ENCODE assay signal across 12 cellular contexts in genomic region chr13:47933688-47934011, GRCh38.
DNase-seq lines count a peak whose midpoint lies in the region; ATAC-seq and TF ChIP-seq lines count a peak whose summit lies in the region.
"Had no signal": no experiment of that assay in that cellular context is flagged by ENCODE, and none has a peak within 500 bp of the region (broad histone marks: within the 10 kb centered on the region; RNA-seq: fewer than 3 reads in every experiment).

No MANE protein-coding gene starts in this region.

- H3K27me3 ChIP-seq in left ventricle myocardium inferior (ENCODE audit: low read depth) (no peaks in the 10 kb centered on the region), Peyer's patch (no peaks in the 10 kb centered on the region)
- H3K27me3 ChIP-seq: spleen had no signal

- H3K9me3 Mint-ChIP-seq in dendritic cell treated with granulocyte-macrophage colony-stimulating factor and Interleukin-4, amounts not matched to agents 40 ng/mL and 50 ng/mL, for 4 days, result no peaks in the 10 kb centered on the region
- no peaks in the 10 kb centered on the region for H3K9me3 Mint-ChIP-seq in stimulated activated effector memory CD8-positive, alpha-beta T cell treated with anti-CD3 and anti-CD28 coated beads, Interleukin-12 subunit alpha, Interleukin-12 subunit beta, amount 100 ng/mL, for 72 hours
- H3K9me3 Mint-ChIP-seq: activated naive CD4-positive, alpha-beta T cell treated with anti-CD3 and anti-CD28 coated beads, Interleukin-2, amount 50 U/mL, for 72 hours had no signal

- peak; percentile 19 for ATAC-seq in stimulated activated effector memory CD8-positive, alpha-beta T cell treated with anti-CD3 and anti-CD28 coated beads, Interleukin-12 subunit alpha, Interleukin-12 subunit beta, amount 100 ng/mL, for 72 hours

- peak overlapping the region; percentile 61 for H3K27ac Mint-ChIP-seq in dendritic cell treated with granulocyte-macrophage colony-stimulating factor and Interleukin-4, amounts not matched to agents 40 ng/mL and 50 ng/mL, for 4 days
- H3K27ac Mint-ChIP-seq in stimulated activated effector memory CD8-positive, alpha-beta T cell treated with anti-CD3 and anti-CD28 coated beads, Interleukin-12 subunit alpha, Interleukin-12 subunit beta, amount 100 ng/mL, for 72 hours, result no peak overlapping the region
- H3K27ac Mint-ChIP-seq: activated naive CD4-positive, alpha-beta T cell treated with anti-CD3 and anti-CD28 coated beads, Interleukin-2, amount 50 U/mL, for 72 hours had no signal

- peaks cover 14% of the 10 kb centered on the region for H3K36me3 ChIP-seq in left ventricle myocardium inferior
- H3K36me3 ChIP-seq in Peyer's patch, result no peaks in the 10 kb centered on the region

- H3K4me1 ChIP-seq in left ventricle myocardium inferior (peaks cover 9% of the 10 kb centered on the region), Peyer's patch (no peaks in the 10 kb centered on the region)
- H3K4me1 ChIP-seq: spleen had no signal

- no peaks in the 10 kb centered on the region for H3K27me3 Mint-ChIP-seq in dendritic cell treated with granulocyte-macrophage colony-stimulating factor and Interleukin-4, amounts not matched to agents 40 ng/mL and 50 ng/mL, for 4 days

- intact Hi-C loops in left ventricle myocardium inferior (cut with micrococcal nuclease), result no loop called here
- intact Hi-C loops in cardiac septum (cut with DNase I), result no loop called here
- intact Hi-C loops in dendritic cell treated with granulocyte-macrophage colony-stimulating factor and Interleukin-4, amounts not matched to agents 40 ng/mL and 50 ng/mL, for 4 days (cut with micrococcal nuclease), result no loop called here

- DNase-seq in left ventricle myocardium inferior (no peak), cardiac septum (ENCODE audit: low spot score) (no peak), NCI-H345 treated with DMSO at 0.1 percent for 48 hours (lab: John Stamatoyannopoulos, UW; ENCODE audit: unreplicated experiment) (peak; percentile 14), germinal center (ENCODE audit: low spot score) (no peak), Peyer's patch (no peak), putamen (ENCODE audit: low spot score) (no peak)
- DNase-seq in stimulated activated effector memory CD8-positive, alpha-beta T cell treated with anti-CD3 and anti-CD28 coated beads, Interleukin-12 subunit alpha, Interleukin-12 subunit beta, amount 100 ng/mL, for 72 hours (ENCODE audit: low spot score in 2 of 2), result no peak
- DNase-seq: GF-D8, hypothalamus, spleen had no signal

- no peak for TF ChIP-seq CTCF in left ventricle myocardium inferior (IDR thresholded peaks at IDR 0.05; ENCODE audit: borderline replicate concordance)
- TF ChIP-seq CTCF in Peyer's patch (IDR thresholded peaks at IDR 0.05), result no peak

- H3K36me3 Mint-ChIP-seq in dendritic cell treated with granulocyte-macrophage colony-stimulating factor and Interleukin-4, amounts not matched to agents 40 ng/mL and 50 ng/mL, for 4 days (ENCODE audit: low read depth), result peaks cover 20% of the 10 kb centered on the region
- no peaks in the 10 kb centered on the region for H3K36me3 Mint-ChIP-seq in stimulated activated effector memory CD8-positive, alpha-beta T cell treated with anti-CD3 and anti-CD28 coated beads, Interleukin-12 subunit alpha, Interleukin-12 subunit beta, amount 100 ng/mL, for 72 hours

- H3K9me3 ChIP-seq in left ventricle myocardium inferior (replicated peaks) (no peaks in the 10 kb centered on the region), Peyer's patch (no peaks in the 10 kb centered on the region)

- TF ChIP-seq POLR2A in Peyer's patch (IDR thresholded peaks at IDR 0.05), result no peak

- H3K4me1 Mint-ChIP-seq in dendritic cell treated with granulocyte-macrophage colony-stimulating factor and Interleukin-4, amounts not matched to agents 40 ng/mL and 50 ng/mL, for 4 days (ENCODE audit: low read depth), result peaks cover 14% of the 10 kb centered on the region
- peaks cover 5% of the 10 kb centered on the region for H3K4me1 Mint-ChIP-seq in stimulated activated effector memory CD8-positive, alpha-beta T cell treated with anti-CD3 and anti-CD28 coated beads, Interleukin-12 subunit alpha, Interleukin-12 subunit beta, amount 100 ng/mL, for 72 hours

- no peak overlapping the region for H3K4me3 ChIP-seq in left ventricle myocardium inferior
- H3K4me3 ChIP-seq in Peyer's patch, result no peak overlapping the region
- H3K4me3 ChIP-seq: spleen had no signal

- H3K27ac ChIP-seq in left ventricle myocardium inferior (replicated peaks) (peak overlapping the region; percentile 37), Peyer's patch (no peak overlapping the region)
- H3K27ac ChIP-seq: spleen had no signal

- H3K4me3 Mint-ChIP-seq in dendritic cell treated with granulocyte-macrophage colony-stimulating factor and Interleukin-4, amounts not matched to agents 40 ng/mL and 50 ng/mL, for 4 days, result no peak overlapping the region
- no peak overlapping the region for H3K4me3 Mint-ChIP-seq in stimulated activated effector memory CD8-positive, alpha-beta T cell treated with anti-CD3 and anti-CD28 coated beads, Interleukin-12 subunit alpha, Interleukin-12 subunit beta, amount 100 ng/mL, for 72 hours
